ENCODE assay signal across 24 cellular contexts in genomic region chr13:112487127-112487517, GRCh38.
"Had no signal": no experiment of that assay in that cellular context is flagged by ENCODE, and none has a peak within 500 bp of the region (broad histone marks: within the 10 kb centered on the region; RNA-seq: fewer than 3 reads in every experiment).

No MANE protein-coding gene starts in this region.

- H3K4me3 ChIP-seq: Peyer's patch had no signal

- H3K9me3 Mint-ChIP-seq: activated B cell treated with CpG ODN at 0.5 μM for 24 hours; activated CD4-positive, alpha-beta T cell treated with anti-CD3 and anti-CD28 coated beads, Interleukin-2, amount 10 ng/mL, durations not matched to agents 24 days and 14 days; activated naive CD4-positive, alpha-beta T cell treated with anti-CD3 and anti-CD28 coated beads, Interleukin-2, amount 10 ng/mL, durations not matched to agents 7 days and 5 days; activated T-helper 2 cell treated with anti-CD3 and anti-CD28 coated beads, Interferon-gamma antibody, Interleukin-2, Interleukin-4, amounts not matched to agents 10 μg/mL and 5 μg/mL and 100 μg/mL, durations not matched to agents 14 hours and 24 hours and 36 hours; T-helper 1 cell treated with Interleukin-12 subunit alpha and Interleukin-12 subunit beta and Interleukin-4 antibody, amounts not matched to agents 30 μg/mL and 1 μg/mL, for 36 hours had no signal

- ATAC-seq: activated T-cell treated with anti-CD3 and anti-CD28 coated beads, Interleukin-2, amount 50 U/mL, for 72 hours had no signal

- H3K27ac ChIP-seq: Peyer's patch, RWPE1 had no signal

- DNase-seq: activated B cell treated with CpG ODN at 0.5 μM for 24 hours; activated CD4-positive, alpha-beta T cell treated with anti-CD3 and anti-CD28 coated beads for 1 hour; activated CD4-positive, alpha-beta T cell treated with anti-CD3 and anti-CD28 coated beads, Interleukin-2, amount 10 ng/mL, durations not matched to agents 24 days and 14 days; activated CD4-positive, alpha-beta T cell treated with anti-CD3 and anti-CD28 coated beads, Interleukin-2, amount 50 U/mL, for 48 hours; activated CD8-positive, alpha-beta memory T cell treated with anti-CD3 and anti-CD28 coated beads for 24 hours; activated gamma-delta T cell treated with Interleukin-2 at 50 U/mL for 16 hours; activated naive CD4-positive, alpha-beta T cell treated with anti-CD3 and anti-CD28 coated beads, Interleukin-2, amount 10 ng/mL, durations not matched to agents 7 days and 5 days; activated naive CD8-positive, alpha-beta T cell treated with anti-CD3 and anti-CD28 coated beads for 36 hours; activated T-cell treated with anti-CD3 and anti-CD28 coated beads for 4 hours; activated T-cell treated with anti-CD3 and anti-CD28 coated beads, Interleukin-2, amount 50 U/mL, for 72 hours; Kasumi-1; KBM-7; NCI-H1048; NCI-H146; NCI-H187 treated with DMSO at 0.1 percent for 48 hours; NCI-H2081 treated with DMSO at 0.1 percent for 48 hours; NCI-H446; NCI-H524; Peyer's patch; SHP77 treated with DMSO at 0.1 percent for 48 hours; T-helper 9 cell had no signal

- H3K27me3 Mint-ChIP-seq: activated B cell treated with CpG ODN at 0.5 μM for 24 hours; activated CD4-positive, alpha-beta T cell treated with anti-CD3 and anti-CD28 coated beads, Interleukin-2, amount 10 ng/mL, durations not matched to agents 24 days and 14 days; activated naive CD4-positive, alpha-beta T cell treated with anti-CD3 and anti-CD28 coated beads, Interleukin-2, amount 10 ng/mL, durations not matched to agents 7 days and 5 days; activated naive CD8-positive, alpha-beta T cell treated with anti-CD3 and anti-CD28 coated beads for 36 hours had no signal

- H3K9me3 ChIP-seq: Peyer's patch had no signal

- H3K27me3 ChIP-seq: Peyer's patch had no signal

- H3K27ac Mint-ChIP-seq: activated B cell treated with CpG ODN at 0.5 μM for 24 hours; activated CD4-positive, alpha-beta T cell treated with anti-CD3 and anti-CD28 coated beads, Interleukin-2, amount 10 ng/mL, durations not matched to agents 24 days and 14 days; activated naive CD4-positive, alpha-beta T cell treated with anti-CD3 and anti-CD28 coated beads, Interleukin-2, amount 10 ng/mL, durations not matched to agents 7 days and 5 days; activated naive CD8-positive, alpha-beta T cell treated with anti-CD3 and anti-CD28 coated beads for 36 hours; activated T-cell treated with anti-CD3 and anti-CD28 coated beads, Interleukin-2, amount 50 U/mL, for 72 hours; activated T-helper 2 cell treated with anti-CD3 and anti-CD28 coated beads, Interferon-gamma antibody, Interleukin-2, Interleukin-4, amounts not matched to agents 10 μg/mL and 5 μg/mL and 100 μg/mL, durations not matched to agents 14 hours and 24 hours and 36 hours; T-helper 1 cell treated with Interleukin-12 subunit alpha and Interleukin-12 subunit beta and Interleukin-4 antibody, amounts not matched to agents 30 μg/mL and 1 μg/mL, for 36 hours had no signal

- H3K4me1 ChIP-seq: Peyer's patch had no signal

- H3K4me1 Mint-ChIP-seq: activated B cell treated with CpG ODN at 0.5 μM for 24 hours had no signal

- H3K4me3 Mint-ChIP-seq: activated B cell treated with CpG ODN at 0.5 μM for 24 hours; activated CD4-positive, alpha-beta T cell treated with anti-CD3 and anti-CD28 coated beads, Interleukin-2, amount 10 ng/mL, durations not matched to agents 24 days and 14 days; activated naive CD4-positive, alpha-beta T cell treated with anti-CD3 and anti-CD28 coated beads, Interleukin-2, amount 10 ng/mL, durations not matched to agents 7 days and 5 days; activated naive CD8-positive, alpha-beta T cell treated with anti-CD3 and anti-CD28 coated beads for 36 hours; activated T-cell treated with anti-CD3 and anti-CD28 coated beads, Interleukin-2, amount 50 U/mL, for 72 hours; T-helper 1 cell treated with Interleukin-12 subunit alpha and Interleukin-12 subunit beta and Interleukin-4 antibody, amounts not matched to agents 30 μg/mL and 1 μg/mL, for 36 hours had no signal
